17 cellular contexts compared by ENCODE assay signal in the genomic region with DNA sequence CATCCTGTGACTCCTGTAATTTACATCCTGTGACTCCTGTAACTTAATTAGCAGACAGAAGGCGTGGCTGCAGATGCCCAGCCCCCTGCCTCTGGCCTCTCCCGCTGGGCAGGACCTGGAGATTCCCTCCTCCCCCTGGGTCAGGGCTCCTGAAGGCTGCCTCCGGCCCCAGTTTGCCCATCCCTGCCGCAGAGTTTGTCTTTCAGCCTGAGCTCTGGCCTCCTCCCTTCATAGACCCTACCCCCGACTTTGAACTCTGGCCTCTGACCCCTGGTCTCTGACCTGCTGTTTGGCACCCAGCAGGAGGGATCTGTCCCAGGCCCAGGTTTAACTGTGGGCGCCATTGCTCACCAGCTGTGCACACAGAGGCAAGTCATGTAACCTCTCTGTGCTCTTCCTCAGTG. TPM values are rescaled to one million over a fixed set of nuclear protein-coding genes. Genes with fewer than 3 reads are reported as not detected.
DNase-seq lines count a peak whose midpoint lies in the region; ATAC-seq, FAIRE-seq and TF ChIP-seq lines count a peak whose summit lies in the region.
"Had no signal": no experiment of that assay in that cellular context is flagged by ENCODE, and none has a peak within 500 bp of the region (broad histone marks: within the 10 kb centered on the region; RNA-seq: fewer than 3 reads in every experiment).

No MANE protein-coding gene starts in this region.

- POLR2A ChIA-PET in H1 (lab: Charles Lee; ENCODE audit: partially characterized antibody): interaction anchor here (0.7 kb wide), 1 partner anchor 75 kb away, joined by 3 read pairs; no protein-coding TSS in a partner anchor

- no peaks in the 10 kb centered on the region for H4K20me1 ChIP-seq in H1 (replicated peaks in 1 of 2; ENCODE audit: control insufficient read depth in 1 of 2, insufficient read depth in 2 of 2, low read length in 2 of 2)

- H3K79me1 ChIP-seq in H1 (ENCODE audit: low read depth, low read length): no peaks in the 10 kb centered on the region

- H2BK12ac ChIP-seq in H1 (ENCODE audit: low read depth, low read length): peak overlapping the region; percentile 75; the same call in 1 of the 2 replicates

- H3K27me3 ChIP-seq in H1 (replicated peaks in 1 of 4; ENCODE audit: control insufficient read depth in 3 of 4, extremely low read depth in 1 of 4, insufficient read depth in 3 of 4, low read length in 3 of 4): no peaks in the 10 kb centered on the region
- no peaks in the 10 kb centered on the region for H3K27me3 ChIP-seq in body of pancreas

- CTCF ChIA-PET in H1 (lab: Charles Lee; ENCODE audit: partially characterized antibody): interaction anchor here (1.3 to 1.8 kb wide), 2 partner anchors 13 to 52 kb away, joined by 3 to 4 read pairs; no protein-coding TSS in a partner anchor

- WGBS in H1 (ENCODE audit: extremely low coverage in 1 of 2, insufficient coverage in 1 of 2, insufficient read length in 1 of 2, insufficient replicate concordance in 2 of 2, low coverage in 1 of 2, low lambda C conversion rate in 2 of 2, missing lambda C conversion rate in 1 of 2), 2 experiments: 68% methylated on average over 6 of the region's 6 CpGs; no CpG with 5 or more reads in 1 of the 2 experiments
- WGBS in body of pancreas, 2 donors: 83 to 84% methylated on average over 6 of the region's 6 CpGs

- no peak overlapping the region; a peak in 1 of 4 replicates for H3K4me2 ChIP-seq in H1 (ENCODE audit: insufficient read depth in 1 of 2, low read depth in 2 of 2, low read length in 2 of 2)

- H3K27me3 Mint-ChIP-seq in nephron progenitor cell (ENCODE audit: low read depth, poor library complexity): no peaks in the 10 kb centered on the region

- no peak overlapping the region for H2AK5ac ChIP-seq in H1 (ENCODE audit: low read depth, low read length)

- H2BK120ac ChIP-seq in H1 (replicated peaks; ENCODE audit: low read depth, low read length): no peak overlapping the region

- H3K9me3 ChIP-seq in H1 (ENCODE audit: insufficient read depth in 2 of 2, low read depth in 1 of 2, low read length in 1 of 2) (no peaks in the 10 kb centered on the region), body of pancreas (no peaks in the 10 kb centered on the region)

- no peak overlapping the region for H3K4me3 ChIP-seq in H1 (ENCODE audit: extremely low read depth in 1 of 4, insufficient read depth in 2 of 4, low read depth in 3 of 4, low read length in 4 of 4)
- no peak overlapping the region for H3K4me3 ChIP-seq in body of pancreas

- no peak overlapping the region for H3K4me3 Mint-ChIP-seq in nephron progenitor cell

- peak overlapping the region; percentile 56; the same call in 1 of the 2 replicates for H2BK5ac ChIP-seq in H1 (ENCODE audit: low read depth, low read length)

- H3K27ac Mint-ChIP-seq in nephron progenitor cell: peak overlapping the region; percentile 83
- H3K27ac Mint-ChIP-seq: IgD-negative memory B cell had no signal

- H3K14ac ChIP-seq in H1 (ENCODE audit: insufficient read length): no peak overlapping the region

- no peak overlapping the region for H3K18ac ChIP-seq in H1 (ENCODE audit: extremely low read depth, low read length)

- H4K91ac ChIP-seq in H1 (replicated peaks; ENCODE audit: insufficient read length, low read length): no peak overlapping the region

- no peak overlapping the region for H3K9ac ChIP-seq in H1 (replicated peaks in 1 of 4; ENCODE audit: extremely low read depth in 1 of 4, low read depth in 3 of 4, low read length in 3 of 4)

- H3K9me3 Mint-ChIP-seq in nephron progenitor cell: no peaks in the 10 kb centered on the region

- no peaks in the 10 kb centered on the region for H3K79me2 ChIP-seq in H1 (ENCODE audit: control insufficient read depth in 1 of 2, insufficient read depth in 2 of 2, low read length in 2 of 2)

- H3K4me1 Mint-ChIP-seq in nephron progenitor cell: peaks cover 51% of the 10 kb centered on the region
- H3K4me1 Mint-ChIP-seq: IgD-negative memory B cell had no signal

- 0 out of 2 replicates have a peak overlapping the region, but pooled peaks have one; percentile 86 for H2BK20ac ChIP-seq in H1 (ENCODE audit: low read length)

- H3K23me2 ChIP-seq in H1 (ENCODE audit: low read depth, low read length): no peaks in the 10 kb centered on the region

- no peak for ATAC-seq in body of pancreas

- H3K36me3 ChIP-seq in H1 (ENCODE audit: control insufficient read depth in 2 of 4, insufficient read depth in 4 of 4, low read length in 3 of 4) (no peaks in the 10 kb centered on the region), body of pancreas (replicated peaks in 1 of 2; ENCODE audit: insufficient read depth in 1 of 2, low read depth in 2 of 2) (no peaks in the 10 kb centered on the region)

- H4K5ac ChIP-seq in H1 (ENCODE audit: insufficient read length, low read depth, low read length): no peak overlapping the region

- FAIRE-seq in H1 (lab: Jason Lieb, UNC): no peak
- FAIRE-seq: G401.6, RCC 7860 had no signal

- TF ChIP-seq CTCF in H1 (IDR thresholded peaks at IDR 0.05; ENCODE audit: control extremely low read depth in 1 of 3, insufficient read depth in 1 of 3, low read depth in 1 of 3, low read length in 3 of 3) (no peak), nephron progenitor cell (IDR thresholded peaks at IDR 0.05) (no peak), body of pancreas (IDR thresholded peaks at IDR 0.05) (no peak)

- DNase-seq in NCI-H510A treated with DMSO at 0.1 percent for 48 hours (lab: John Stamatoyannopoulos, UW) (peak; percentile 38), NCI-H510A (lab: John Stamatoyannopoulos, UW) (no peak), ELF-1 (ENCODE audit: low read depth, low spot score) (peak; percentile 63), H1 (ENCODE audit: low read depth in 1 of 2, low spot score in 2 of 2) (no peak), nephron progenitor cell (no peak), body of pancreas (no peak), GM03348 (ENCODE audit: low spot score) (no peak), RKO (ENCODE audit: low spot score) (no peak)
- DNase-seq: MV-4-11, NCI-H1417 treated with DMSO at 0.1 percent for 48 hours, NCI-H2081, NCI-H2227 treated with DMSO at 0.1 percent for 48 hours, SIG-M5 had no signal

- intact Hi-C loops in body of pancreas (cut with DNase I): no loop called here

- H3K56ac ChIP-seq in H1 (replicated peaks; ENCODE audit: insufficient read length, low read depth, low read length): no peak overlapping the region

- H3K36me3 Mint-ChIP-seq in nephron progenitor cell (ENCODE audit: low read depth): peaks cover 39% of the 10 kb centered on the region

- H4K8ac ChIP-seq in H1 (ENCODE audit: extremely low read depth, insufficient read depth, low read length): no peak overlapping the region

- TF ChIP-seq EP300 in H1 (IDR thresholded peaks at IDR 0.05; ENCODE audit: borderline replicate concordance in 1 of 2, low read depth in 2 of 2, low read length in 2 of 2): no peak

- H3K4me1 ChIP-seq in H1 (replicated peaks in 1 of 4; ENCODE audit: control insufficient read depth in 3 of 4, insufficient read depth in 4 of 4, low read length in 3 of 4) (peaks cover 0 to 31% (median 26%) of the 10 kb centered on the region in 4 experiments; a peak in 6 of 7 replicates), body of pancreas (peaks cover 11% of the 10 kb centered on the region)

- no peak for TF ChIP-seq RAD21 in H1 (IDR thresholded peaks at IDR 0.05 in 1 of 2, conservative IDR thresholded peaks at IDR 0.05 in 1 of 2; ENCODE audit: low read depth in 2 of 2, low read length in 2 of 2)

- H3K23ac ChIP-seq in H1 (ENCODE audit: insufficient read length): no peak overlapping the region

- H2AFZ ChIP-seq in H1 (ENCODE audit: low read length): no peak overlapping the region

- H3K27ac ChIP-seq in H1 (ENCODE audit: low read depth, low read length) (no peak overlapping the region), body of pancreas (no peak overlapping the region)
- H3K27ac ChIP-seq: C4-2B had no signal

- no peak overlapping the region for H3K4ac ChIP-seq in H1 (replicated peaks; ENCODE audit: insufficient read length, low read depth, low read length)

- peak overlapping the region; percentile 25; the same call in 1 of the 2 replicates for H2BK15ac ChIP-seq in H1 (ENCODE audit: low read length)

- TF ChIP-seq POLR2A in H1 (IDR thresholded peaks at IDR 0.05; ENCODE audit: control extremely low read depth in 1 of 2, low read depth in 2 of 2, low read length in 2 of 2): no peak
- TF ChIP-seq POLR2A in body of pancreas (IDR thresholded peaks at IDR 0.05): no peak

TF ChIP-seq in H1, 55 proteins besides CTCF, POLR2A, EP300 and RAD21:
- TF ChIP-seq CTBP2 (IDR thresholded peaks at IDR 0.05; ENCODE audit: borderline replicate concordance, insufficient read depth, insufficient read length, low read length) (no peak), POU5F1 (IDR thresholded peaks at IDR 0.05; ENCODE audit: low read depth, low read length) (no peak), NANOG (IDR thresholded peaks at IDR 0.05; ENCODE audit: insufficient read depth, low read depth, low read length, poor library complexity, severe bottlenecking) (no peak), EGR1 (IDR thresholded peaks at IDR 0.05; ENCODE audit: borderline replicate concordance, low read depth, low read length) (no peak), POLR2AphosphoS5 (IDR thresholded peaks at IDR 0.05; ENCODE audit: low read depth, low read length) (no peak), MAX (IDR thresholded peaks at IDR 0.05) (no peak), SIX5 (IDR thresholded peaks at IDR 0.05; ENCODE audit: low read depth, low read length) (no peak), CBX8 (IDR thresholded peaks at IDR 0.05; ENCODE audit: borderline replicate concordance, low read depth, low read length) (no peak), CHD1 (IDR thresholded peaks at IDR 0.05; ENCODE audit: low read depth, low read length) (no peak), RBBP5 (IDR thresholded peaks at IDR 0.05; ENCODE audit: borderline replicate concordance, low read depth, low read length) (no peak)

RNA-seq across cellular contexts. Expression of gene ELFN1, which starts 45.6 kb away (rescaled TPM):
- total RNA-seq in H1 (2021; fragmentation: NEBNext Ultra II Directional; extraction: Animal tissue kit (Norgen Biotek cat#: 25700)): 2.0 and 2.1 TPM in 2 replicates
- 4.5 and 4.8 TPM in 2 replicates for polyA plus RNA-seq in H1 (2011; rRNA removed)
- 3.6 TPM for polyA plus RNA-seq in H1 (2011; cell fraction: cytosol; rRNA removed)
- 2.8 TPM for polyA plus RNA-seq in H1 (2011; cell fraction: nucleus; rRNA removed)
- polyA plus RNA-seq in H1 (2012, experiment 1 of 2): 1.5 to 4.4 TPM (median 3.3 TPM) in 4 replicates
- polyA plus RNA-seq in H1 (2012, experiment 2 of 2): 2.0 TPM
- polyA plus RNA-seq in H1 (2013, experiment 1 of 2): 3.3 TPM
- polyA plus RNA-seq in H1 (2013, experiment 2 of 2): 3.5 TPM
- 1.8 and 2.7 TPM in 2 replicates for polyA minus RNA-seq in H1 (2011; rRNA and poly(A)+ RNA removed)
- 3.5 TPM for polyA minus RNA-seq in H1 (2011; cell fraction: cytosol; rRNA and poly(A)+ RNA removed)
- polyA minus RNA-seq in H1 (2011; cell fraction: nucleus; rRNA and poly(A)+ RNA removed): 1.5 TPM
- 1 to 10 TPM in 1 of 2 donors, under 1 TPM in 1; 0.33 to 1.3 TPM for total RNA-seq in body of pancreas

Comparison
In these comparisons a context has a peak if more than half of its experiments do, and no peak if none do; other contexts are left out.
1. DNase-seq: peak in NCI-H510A treated with DMSO at 0.1 percent for 48 hours (single experiment) and ELF-1 (single experiment); none in NCI-H510A (single experiment), H1 (0 of 2), nephron progenitor cell (single experiment), body of pancreas (0 of 4), GM03348 (single experiment) and RKO (single experiment).